Comparison of ENCODE assay signal across 2 cellular contexts in the genomic region with DNA sequence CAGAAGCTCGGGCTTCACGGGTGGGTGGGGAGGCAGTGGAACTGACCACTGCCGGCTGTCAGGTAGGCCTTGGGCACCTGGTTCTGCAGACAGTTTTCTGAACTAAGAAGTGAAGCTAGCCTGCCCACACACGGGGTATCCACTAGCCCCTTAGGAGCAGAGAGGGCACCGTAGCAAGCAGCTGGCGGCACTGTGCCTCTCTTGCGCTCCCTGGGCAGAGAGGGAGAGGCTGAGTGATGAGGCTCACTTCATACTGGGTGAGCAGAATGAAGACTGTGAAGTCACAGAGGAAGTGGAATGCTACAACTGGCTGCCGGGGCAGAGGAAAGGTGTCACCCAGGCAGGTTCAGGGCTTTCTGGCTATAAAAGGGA.
TF ChIP-seq lines count a peak whose summit lies in the region.

No MANE protein-coding gene starts in this region.

TF ChIP-seq in GM23338, 12 proteins besides CTCF, POLR2A, EP300 and RAD21 (continued from another document):
- TF ChIP-seq, protein P1, sequence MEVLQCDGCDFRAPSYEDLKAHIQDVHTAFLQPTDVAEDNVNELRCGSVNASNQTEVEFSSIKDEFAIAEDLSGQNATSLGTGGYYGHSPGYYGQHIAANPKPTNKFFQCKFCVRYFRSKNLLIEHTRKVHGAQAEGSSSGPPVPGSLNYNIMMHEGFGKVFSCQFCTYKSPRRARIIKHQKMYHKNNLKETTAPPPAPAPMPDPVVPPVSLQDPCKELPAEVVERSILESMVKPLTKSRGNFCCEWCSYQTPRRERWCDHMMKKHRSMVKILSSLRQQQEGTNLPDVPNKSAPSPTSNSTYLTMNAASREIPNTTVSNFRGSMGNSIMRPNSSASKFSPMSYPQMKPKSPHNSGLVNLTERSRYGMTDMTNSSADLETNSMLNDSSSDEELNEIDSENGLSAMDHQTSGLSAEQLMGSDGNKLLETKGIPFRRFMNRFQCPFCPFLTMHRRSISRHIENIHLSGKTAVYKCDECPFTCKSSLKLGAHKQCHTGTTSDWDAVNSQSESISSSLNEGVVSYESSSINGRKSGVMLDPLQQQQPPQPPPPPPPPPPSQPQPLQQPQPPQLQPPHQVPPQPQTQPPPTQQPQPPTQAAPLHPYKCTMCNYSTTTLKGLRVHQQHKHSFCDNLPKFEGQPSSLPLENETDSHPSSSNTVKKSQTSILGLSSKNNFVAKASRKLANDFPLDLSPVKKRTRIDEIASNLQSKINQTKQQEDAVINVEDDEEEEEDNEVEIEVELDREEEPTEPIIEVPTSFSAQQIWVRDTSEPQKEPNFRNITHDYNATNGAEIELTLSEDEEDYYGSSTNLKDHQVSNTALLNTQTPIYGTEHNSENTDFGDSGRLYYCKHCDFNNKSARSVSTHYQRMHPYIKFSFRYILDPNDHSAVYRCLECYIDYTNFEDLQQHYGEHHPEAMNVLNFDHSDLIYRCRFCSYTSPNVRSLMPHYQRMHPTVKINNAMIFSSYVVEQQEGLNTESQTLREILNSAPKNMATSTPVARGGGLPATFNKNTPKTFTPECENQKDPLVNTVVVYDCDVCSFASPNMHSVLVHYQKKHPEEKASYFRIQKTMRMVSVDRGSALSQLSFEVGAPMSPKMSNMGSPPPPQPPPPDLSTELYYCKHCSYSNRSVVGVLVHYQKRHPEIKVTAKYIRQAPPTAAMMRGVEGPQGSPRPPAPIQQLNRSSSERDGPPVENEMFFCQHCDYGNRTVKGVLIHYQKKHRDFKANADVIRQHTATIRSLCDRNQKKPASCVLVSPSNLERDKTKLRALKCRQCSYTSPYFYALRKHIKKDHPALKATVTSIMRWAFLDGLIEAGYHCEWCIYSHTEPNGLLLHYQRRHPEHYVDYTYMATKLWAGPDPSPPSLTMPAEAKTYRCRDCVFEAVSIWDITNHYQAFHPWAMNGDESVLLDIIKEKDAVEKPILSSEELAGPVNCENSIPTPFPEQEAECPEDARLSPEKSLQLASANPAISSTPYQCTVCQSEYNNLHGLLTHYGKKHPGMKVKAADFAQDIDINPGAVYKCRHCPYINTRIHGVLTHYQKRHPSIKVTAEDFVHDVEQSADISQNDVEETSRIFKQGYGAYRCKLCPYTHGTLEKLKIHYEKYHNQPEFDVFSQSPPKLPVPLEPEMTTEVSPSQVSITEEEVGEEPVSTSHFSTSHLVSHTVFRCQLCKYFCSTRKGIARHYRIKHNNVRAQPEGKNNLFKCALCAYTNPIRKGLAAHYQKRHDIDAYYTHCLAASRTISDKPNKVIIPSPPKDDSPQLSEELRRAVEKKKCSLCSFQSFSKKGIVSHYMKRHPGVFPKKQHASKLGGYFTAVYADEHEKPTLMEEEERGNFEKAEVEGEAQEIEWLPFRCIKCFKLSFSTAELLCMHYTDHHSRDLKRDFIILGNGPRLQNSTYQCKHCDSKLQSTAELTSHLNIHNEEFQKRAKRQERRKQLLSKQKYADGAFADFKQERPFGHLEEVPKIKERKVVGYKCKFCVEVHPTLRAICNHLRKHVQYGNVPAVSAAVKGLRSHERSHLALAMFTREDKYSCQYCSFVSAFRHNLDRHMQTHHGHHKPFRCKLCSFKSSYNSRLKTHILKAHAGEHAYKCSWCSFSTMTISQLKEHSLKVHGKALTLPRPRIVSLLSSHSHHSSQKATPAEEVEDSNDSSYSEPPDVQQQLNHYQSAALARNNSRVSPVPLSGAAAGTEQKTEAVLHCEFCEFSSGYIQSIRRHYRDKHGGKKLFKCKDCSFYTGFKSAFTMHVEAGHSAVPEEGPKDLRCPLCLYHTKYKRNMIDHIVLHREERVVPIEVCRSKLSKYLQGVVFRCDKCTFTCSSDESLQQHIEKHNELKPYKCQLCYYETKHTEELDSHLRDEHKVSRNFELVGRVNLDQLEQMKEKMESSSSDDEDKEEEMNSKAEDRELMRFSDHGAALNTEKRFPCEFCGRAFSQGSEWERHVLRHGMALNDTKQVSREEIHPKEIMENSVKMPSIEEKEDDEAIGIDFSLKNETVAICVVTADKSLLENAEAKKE (CRISPR knock-in tag; IDR thresholded peaks at IDR 0.05): no peak
- no peak for TF ChIP-seq ZNF114 (CRISPR knock-in tag; IDR thresholded peaks at IDR 0.05)
- TF ChIP-seq NANOG (IDR thresholded peaks at IDR 0.05; ENCODE audit: borderline replicate concordance): no peak
- TF ChIP-seq, protein P2, sequence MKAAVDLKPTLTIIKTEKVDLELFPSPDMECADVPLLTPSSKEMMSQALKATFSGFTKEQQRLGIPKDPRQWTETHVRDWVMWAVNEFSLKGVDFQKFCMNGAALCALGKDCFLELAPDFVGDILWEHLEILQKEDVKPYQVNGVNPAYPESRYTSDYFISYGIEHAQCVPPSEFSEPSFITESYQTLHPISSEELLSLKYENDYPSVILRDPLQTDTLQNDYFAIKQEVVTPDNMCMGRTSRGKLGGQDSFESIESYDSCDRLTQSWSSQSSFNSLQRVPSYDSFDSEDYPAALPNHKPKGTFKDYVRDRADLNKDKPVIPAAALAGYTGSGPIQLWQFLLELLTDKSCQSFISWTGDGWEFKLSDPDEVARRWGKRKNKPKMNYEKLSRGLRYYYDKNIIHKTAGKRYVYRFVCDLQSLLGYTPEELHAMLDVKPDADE (IDR thresholded peaks at IDR 0.05): no peak
- no peak for TF ChIP-seq POLR2AphosphoS5 (IDR thresholded peaks at IDR 0.05; ENCODE audit: low read depth)
- TF ChIP-seq STAT1 (IDR thresholded peaks at IDR 0.05; ENCODE audit: unreplicated experiment): no peak
- no peak for TF ChIP-seq EZH2 (IDR thresholded peaks at IDR 0.05; ENCODE audit: low read depth, unreplicated experiment)
- no peak for TF ChIP-seq ZNF331 (CRISPR knock-in tag; IDR thresholded peaks at IDR 0.05; ENCODE audit: low read depth)
- TF ChIP-seq, protein P3, sequence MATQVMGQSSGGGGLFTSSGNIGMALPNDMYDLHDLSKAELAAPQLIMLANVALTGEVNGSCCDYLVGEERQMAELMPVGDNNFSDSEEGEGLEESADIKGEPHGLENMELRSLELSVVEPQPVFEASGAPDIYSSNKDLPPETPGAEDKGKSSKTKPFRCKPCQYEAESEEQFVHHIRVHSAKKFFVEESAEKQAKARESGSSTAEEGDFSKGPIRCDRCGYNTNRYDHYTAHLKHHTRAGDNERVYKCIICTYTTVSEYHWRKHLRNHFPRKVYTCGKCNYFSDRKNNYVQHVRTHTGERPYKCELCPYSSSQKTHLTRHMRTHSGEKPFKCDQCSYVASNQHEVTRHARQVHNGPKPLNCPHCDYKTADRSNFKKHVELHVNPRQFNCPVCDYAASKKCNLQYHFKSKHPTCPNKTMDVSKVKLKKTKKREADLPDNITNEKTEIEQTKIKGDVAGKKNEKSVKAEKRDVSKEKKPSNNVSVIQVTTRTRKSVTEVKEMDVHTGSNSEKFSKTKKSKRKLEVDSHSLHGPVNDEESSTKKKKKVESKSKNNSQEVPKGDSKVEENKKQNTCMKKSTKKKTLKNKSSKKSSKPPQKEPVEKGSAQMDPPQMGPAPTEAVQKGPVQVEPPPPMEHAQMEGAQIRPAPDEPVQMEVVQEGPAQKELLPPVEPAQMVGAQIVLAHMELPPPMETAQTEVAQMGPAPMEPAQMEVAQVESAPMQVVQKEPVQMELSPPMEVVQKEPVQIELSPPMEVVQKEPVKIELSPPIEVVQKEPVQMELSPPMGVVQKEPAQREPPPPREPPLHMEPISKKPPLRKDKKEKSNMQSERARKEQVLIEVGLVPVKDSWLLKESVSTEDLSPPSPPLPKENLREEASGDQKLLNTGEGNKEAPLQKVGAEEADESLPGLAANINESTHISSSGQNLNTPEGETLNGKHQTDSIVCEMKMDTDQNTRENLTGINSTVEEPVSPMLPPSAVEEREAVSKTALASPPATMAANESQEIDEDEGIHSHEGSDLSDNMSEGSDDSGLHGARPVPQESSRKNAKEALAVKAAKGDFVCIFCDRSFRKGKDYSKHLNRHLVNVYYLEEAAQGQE (IDR thresholded peaks at IDR 0.05; ENCODE audit: unreplicated experiment): no peak
- TF ChIP-seq EZH2phosphoT487 (IDR thresholded peaks at IDR 0.05; ENCODE audit: unreplicated experiment): no peak

TF ChIP-seq in WTC11, 78 proteins besides CTCF, POLR2A, EP300 and RAD21 (continued from another document):
- TF ChIP-seq ZNF263 (CRISPR knock-in tag; IDR thresholded peaks at IDR 0.05; ENCODE audit: low read depth) (no peak), GABPB1 (CRISPR knock-in tag; IDR thresholded peaks at IDR 0.05) (no peak), ZBTB21 (CRISPR knock-in tag; IDR thresholded peaks at IDR 0.05; ENCODE audit: borderline replicate concordance) (no peak), RELA (CRISPR knock-in tag; IDR thresholded peaks at IDR 0.05; ENCODE audit: borderline replicate concordance) (no peak)
- TF ChIP-seq, protein P4, sequence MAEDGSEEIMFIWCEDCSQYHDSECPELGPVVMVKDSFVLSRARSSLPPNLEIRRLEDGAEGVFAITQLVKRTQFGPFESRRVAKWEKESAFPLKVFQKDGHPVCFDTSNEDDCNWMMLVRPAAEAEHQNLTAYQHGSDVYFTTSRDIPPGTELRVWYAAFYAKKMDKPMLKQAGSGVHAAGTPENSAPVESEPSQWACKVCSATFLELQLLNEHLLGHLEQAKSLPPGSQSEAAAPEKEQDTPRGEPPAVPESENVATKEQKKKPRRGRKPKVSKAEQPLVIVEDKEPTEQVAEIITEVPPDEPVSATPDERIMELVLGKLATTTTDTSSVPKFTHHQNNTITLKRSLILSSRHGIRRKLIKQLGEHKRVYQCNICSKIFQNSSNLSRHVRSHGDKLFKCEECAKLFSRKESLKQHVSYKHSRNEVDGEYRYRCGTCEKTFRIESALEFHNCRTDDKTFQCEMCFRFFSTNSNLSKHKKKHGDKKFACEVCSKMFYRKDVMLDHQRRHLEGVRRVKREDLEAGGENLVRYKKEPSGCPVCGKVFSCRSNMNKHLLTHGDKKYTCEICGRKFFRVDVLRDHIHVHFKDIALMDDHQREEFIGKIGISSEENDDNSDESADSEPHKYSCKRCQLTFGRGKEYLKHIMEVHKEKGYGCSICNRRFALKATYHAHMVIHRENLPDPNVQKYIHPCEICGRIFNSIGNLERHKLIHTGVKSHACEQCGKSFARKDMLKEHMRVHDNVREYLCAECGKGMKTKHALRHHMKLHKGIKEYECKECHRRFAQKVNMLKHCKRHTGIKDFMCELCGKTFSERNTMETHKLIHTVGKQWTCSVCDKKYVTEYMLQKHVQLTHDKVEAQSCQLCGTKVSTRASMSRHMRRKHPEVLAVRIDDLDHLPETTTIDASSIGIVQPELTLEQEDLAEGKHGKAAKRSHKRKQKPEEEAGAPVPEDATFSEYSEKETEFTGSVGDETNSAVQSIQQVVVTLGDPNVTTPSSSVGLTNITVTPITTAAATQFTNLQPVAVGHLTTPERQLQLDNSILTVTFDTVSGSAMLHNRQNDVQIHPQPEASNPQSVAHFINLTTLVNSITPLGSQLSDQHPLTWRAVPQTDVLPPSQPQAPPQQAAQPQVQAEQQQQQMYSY (CRISPR knock-in tag; IDR thresholded peaks at IDR 0.05): no peak
TF ChIP-seq in WTC11: peak in this region for 0.
